ENCODE assay signal across 8 cellular contexts in genomic region chr14:36941783-36942521, GRCh38.
DNase-seq lines count a peak whose midpoint lies in the region; ATAC-seq, FAIRE-seq and TF ChIP-seq lines count a peak whose summit lies in the region.

No MANE protein-coding gene starts in this region.

- H4K20me1 ChIP-seq in mammary epithelial cell (ENCODE audit: insufficient read depth, low read length) (no peaks in the 10 kb centered on the region), keratinocyte (ENCODE audit: control insufficient read depth, extremely low read depth, insufficient read depth, low read length) (no peaks in the 10 kb centered on the region)

- ATAC-seq in GM18520 (IDR thresholded peaks at IDR 0.05; ENCODE audit: unreplicated experiment) (peak; percentile 79), HG03025 (IDR thresholded peaks at IDR 0.05; ENCODE audit: low FRiP score, unreplicated experiment) (peak; percentile 89)

- H3K27ac ChIP-seq in mammary epithelial cell (ENCODE audit: insufficient read depth, low read depth, low read length) (no peak overlapping the region), keratinocyte (ENCODE audit: control insufficient read depth, insufficient read depth, low read length) (no peak overlapping the region)

- TF ChIP-seq CTCF in mammary epithelial cell (conservative IDR thresholded peaks at IDR 0.05 in 1 of 2, IDR thresholded peaks at IDR 0.05 in 1 of 2; ENCODE audit: extremely low read depth in 1 of 2, insufficient read depth in 1 of 2, low read depth in 1 of 2, low read length in 2 of 2) (peak; percentile 98 to 99), keratinocyte (optimal IDR thresholded peaks at IDR 0.05 in 1 of 3, IDR thresholded peaks at IDR 0.05 in 1 of 3, conservative IDR thresholded peaks at IDR 0.05 in 1 of 3; ENCODE audit: extremely low read depth in 1 of 3, insufficient read depth in 2 of 3, low read length in 3 of 3) (peak; percentile 86 to 96 (median 95))

- peak overlapping the region; percentile 41 for H3K4me2 ChIP-seq in mammary epithelial cell (ENCODE audit: insufficient read depth, low read depth, low read length)
- peak overlapping the region; percentile 45 for H3K4me2 ChIP-seq in keratinocyte (ENCODE audit: control insufficient read depth, extremely low read depth, insufficient read depth, low read depth, low read length)

- H3K4me3 ChIP-seq in mammary epithelial cell (replicated peaks in 1 of 3; ENCODE audit: insufficient read depth in 1 of 3, low read depth in 2 of 3, low read length in 3 of 3) = no peak overlapping the region
- no peak overlapping the region for H3K4me3 ChIP-seq in keratinocyte (ENCODE audit: control insufficient read depth in 2 of 3, extremely low read depth in 1 of 3, insufficient read depth in 2 of 3, low read depth in 1 of 3, low read length in 3 of 3)

- H3K27me3 ChIP-seq in mammary epithelial cell (ENCODE audit: insufficient read depth, low read length) (no peaks in the 10 kb centered on the region), keratinocyte (ENCODE audit: control insufficient read depth, extremely low read depth, insufficient read depth, low read length) (no peaks in the 10 kb centered on the region)

- 14% methylated on average over 12 of the region's 12 CpGs for WGBS in mammary epithelial cell (ENCODE audit: low coverage, missing lambda C conversion rate)

- H3K36me3 ChIP-seq in mammary epithelial cell (ENCODE audit: insufficient read depth, low read length) = no peaks in the 10 kb centered on the region
- H3K36me3 ChIP-seq in keratinocyte (ENCODE audit: control insufficient read depth in 2 of 2, extremely low read depth in 1 of 2, insufficient read depth in 2 of 2, low read length in 2 of 2) = no peaks in the 10 kb centered on the region

- intact Hi-C loops in mammary epithelial cell (cut with micrococcal nuclease) = loop anchor here (1.0 to 5.0 kb wide), 9 partner anchors 35 to 390 kb away; no protein-coding TSS in a partner anchor

- CTCF ChIA-PET in mammary epithelial cell (lab: Charles Lee; ENCODE audit: low non-redundant PET) = interaction anchor here (0.6 to 1.4 kb wide), 14 partner anchors 169 to 419 kb away, joined by 3 to 14 read pairs (median 4); partner anchors contain the start of gene MIPOL1

- in situ Hi-C loops in mammary epithelial cell (cut with MboI; ENCODE audit: low sequenced_read_pairs in 2 of 2) = loop anchor here in 1 of 2 donors (25.0 kb wide), 1 partner anchor 280 kb away; the partner anchor contains the start of gene PAX9

- no peaks in the 10 kb centered on the region for H3K79me2 ChIP-seq in mammary epithelial cell (ENCODE audit: insufficient read depth, low read length)
- no peaks in the 10 kb centered on the region for H3K79me2 ChIP-seq in keratinocyte (ENCODE audit: control insufficient read depth, insufficient read depth, low read length)

- no peak overlapping the region for H3K9ac ChIP-seq in mammary epithelial cell (ENCODE audit: insufficient read depth, low read length)
- no peak overlapping the region for H3K9ac ChIP-seq in keratinocyte (ENCODE audit: control insufficient read depth, extremely low read depth, insufficient read depth, low read length)

- DNase-seq in AG08395 (ENCODE audit: low spot score) = peak; percentile 53
- peak; percentile 73 for DNase-seq in NCI-H187 treated with DMSO at 0.1 percent for 48 hours (lab: John Stamatoyannopoulos, UW)
- peak; percentile 46 for DNase-seq in T1000 (lab: John Stamatoyannopoulos, UW)
- DNase-seq in mammary epithelial cell = peak; percentile 55
- DNase-seq in keratinocyte (ENCODE audit: low read depth, low spot score) = peak; percentile 33
- peak; percentile 17 to 35 (median 24) for DNase-seq in stimulated activated CD4-positive, alpha-beta T cell treated with anti-CD3 and anti-CD28 coated beads, Interleukin-1b, Interleukin-23, amount 100 ng/mL, for 24 hours (ENCODE audit: low read depth in 4 of 4, low spot score in 1 of 4)

- peak; percentile 78 for FAIRE-seq in keratinocyte (lab: Jason Lieb, UNC)

- no TSS peak for BruUV-seq in mammary epithelial cell (replicated peaks; lab: Mats Ljungman, UMichigan)

- H3K4me1 ChIP-seq in mammary epithelial cell (ENCODE audit: insufficient read depth, low read length) (peaks cover 13% of the 10 kb centered on the region), keratinocyte (ENCODE audit: control insufficient read depth, extremely low read depth, insufficient read depth, low read length) (peaks cover 9% of the 10 kb centered on the region)

- dilution Hi-C loops in mammary epithelial cell (cut with HindIII; ENCODE audit: low sequenced_read_pairs) = loop anchor here (5.0 kb wide), 2 partner anchors 50 to 295 kb away; no protein-coding TSS in a partner anchor
- dilution Hi-C loops in keratinocyte (cut with MboI; ENCODE audit: extremely low pct_ligation_motif_present, low sequenced_read_pairs) = loop anchor here (25.0 kb wide), 1 partner anchor 305 kb away; no protein-coding TSS in a partner anchor

- no peaks in the 10 kb centered on the region for H3K9me1 ChIP-seq in keratinocyte (ENCODE audit: control insufficient read depth, extremely low read depth, insufficient read depth, low read length)

- H3K9me3 ChIP-seq in mammary epithelial cell (replicated peaks; ENCODE audit: insufficient read depth, low read length) (no peaks in the 10 kb centered on the region), keratinocyte (ENCODE audit: control insufficient read depth, low read depth, low read length) (no peaks in the 10 kb centered on the region)

- H2AFZ ChIP-seq in mammary epithelial cell (ENCODE audit: low read depth, low read length) (no peak overlapping the region), keratinocyte (ENCODE audit: control insufficient read depth, low read length) (no peak overlapping the region)
